ENCODE assay signal across 22 cellular contexts in genomic region chr2:173676647-173677046, GRCh38.
"Had no signal": no experiment of that assay in that cellular context is flagged by ENCODE, and none has a peak within 500 bp of the region (broad histone marks: within the 10 kb centered on the region; RNA-seq: fewer than 3 reads in every experiment).

No MANE protein-coding gene starts in this region.

- DNase-seq: activated CD4-positive, alpha-beta memory T cell treated with anti-CD3 and anti-CD28 coated beads, Interleukin-2, amount 10 ng/mL, durations not matched to agents 7 days and 5 days; activated CD4-positive, alpha-beta T cell treated with anti-CD3 and anti-CD28 coated beads, Interleukin-2, amount 10 ng/mL, durations not matched to agents 24 days and 14 days; activated effector memory CD4-positive, alpha-beta T cell treated with anti-CD3 and anti-CD28 coated beads, Interleukin-2, amount 50 U/mL, for 16 hours; activated naive CD4-positive, alpha-beta T cell treated with anti-CD3 and anti-CD28 coated beads, Interleukin-2, amount 10 ng/mL, durations not matched to agents 7 days and 5 days; activated T-cell treated with anti-CD3 and anti-CD28 coated beads, Interleukin-2, amount 50 U/mL, for 72 hours; amygdala; dermis blood vessel endothelial cell; effector memory CD4-positive, alpha-beta T cell; heart left ventricle; left cardiac atrium; spleen; stimulated activated CD4-positive, alpha-beta T cell treated with anti-CD3 and anti-CD28 coated beads, Interleukin-4, amount 100 ng/mL, for 24 hours; stimulated activated naive CD4-positive, alpha-beta T cell treated with Interleukin-2 at 50 U/mL for 16 hours; upper lobe of left lung had no signal

- H3K4me1 ChIP-seq: esophagus muscularis mucosa, heart left ventricle, spleen, upper lobe of left lung had no signal

- H3K36me3 Mint-ChIP-seq: activated naive CD4-positive, alpha-beta T cell treated with anti-CD3 and anti-CD28 coated beads, Interleukin-2, amount 10 ng/mL, durations not matched to agents 7 days and 5 days; memory B cell; natural killer cell treated with Interleukin-12 subunit alpha and Interleukin-12 subunit beta and Interleukin-15 and Interleukin-18, amount 100 ng/mL, for 72 hours had no signal

- H3K4me3 Mint-ChIP-seq: activated CD4-positive, alpha-beta memory T cell treated with anti-CD3 and anti-CD28 coated beads, Interleukin-2, amount 10 ng/mL, durations not matched to agents 7 days and 5 days; activated CD4-positive, alpha-beta T cell treated with anti-CD3 and anti-CD28 coated beads, Interleukin-2, amount 10 ng/mL, durations not matched to agents 24 days and 14 days; activated naive CD4-positive, alpha-beta T cell treated with anti-CD3 and anti-CD28 coated beads, Interleukin-2, amount 10 ng/mL, durations not matched to agents 7 days and 5 days; activated T-cell treated with anti-CD3 and anti-CD28 coated beads, Interleukin-2, amount 50 U/mL, for 72 hours; memory B cell; natural killer cell treated with Interleukin-12 subunit alpha and Interleukin-12 subunit beta and Interleukin-15 and Interleukin-18, amount 100 ng/mL, for 72 hours had no signal

- ATAC-seq: activated CD4-positive, CD25-positive, alpha-beta regulatory T cell treated with anti-CD3 and anti-CD28 coated beads, Interleukin-2, amount 50 U/mL, for 24 hours; activated T-cell treated with anti-CD3 and anti-CD28 coated beads, Interleukin-2, amount 50 U/mL, for 72 hours; heart left ventricle; left cardiac atrium; natural killer cell treated with Interleukin-12 subunit alpha and Interleukin-12 subunit beta and Interleukin-15 and Interleukin-18, amount 100 ng/mL, for 72 hours had no signal

- H3K4me3 ChIP-seq: esophagus muscularis mucosa, heart left ventricle, spleen, thoracic aorta, upper lobe of left lung had no signal

- H3K36me3 ChIP-seq: esophagus muscularis mucosa, heart left ventricle, spleen, thoracic aorta, upper lobe of left lung had no signal

- H3K27ac Mint-ChIP-seq: activated CD4-positive, alpha-beta memory T cell treated with anti-CD3 and anti-CD28 coated beads, Interleukin-2, amount 10 ng/mL, durations not matched to agents 7 days and 5 days; activated CD4-positive, alpha-beta T cell treated with anti-CD3 and anti-CD28 coated beads, Interleukin-2, amount 10 ng/mL, durations not matched to agents 24 days and 14 days; activated naive CD4-positive, alpha-beta T cell treated with anti-CD3 and anti-CD28 coated beads, Interleukin-2, amount 10 ng/mL, durations not matched to agents 7 days and 5 days; activated T-cell treated with anti-CD3 and anti-CD28 coated beads, Interleukin-2, amount 50 U/mL, for 72 hours; memory B cell; natural killer cell treated with Interleukin-12 subunit alpha and Interleukin-12 subunit beta and Interleukin-15 and Interleukin-18, amount 100 ng/mL, for 72 hours; progenitor cell of endocrine pancreas had no signal

- H3K9me3 Mint-ChIP-seq: activated naive CD4-positive, alpha-beta T cell treated with anti-CD3 and anti-CD28 coated beads, Interleukin-2, amount 10 ng/mL, durations not matched to agents 7 days and 5 days had no signal

- FAIRE-seq: islet of Langerhans had no signal

- H3K27me3 ChIP-seq: upper lobe of left lung had no signal

- H3K4me1 Mint-ChIP-seq: activated CD4-positive, alpha-beta memory T cell treated with anti-CD3 and anti-CD28 coated beads, Interleukin-2, amount 10 ng/mL, durations not matched to agents 7 days and 5 days; activated CD4-positive, alpha-beta T cell treated with anti-CD3 and anti-CD28 coated beads, Interleukin-2, amount 10 ng/mL, durations not matched to agents 24 days and 14 days; activated naive CD4-positive, alpha-beta T cell treated with anti-CD3 and anti-CD28 coated beads, Interleukin-2, amount 10 ng/mL, durations not matched to agents 7 days and 5 days had no signal

- H3K27ac ChIP-seq: esophagus muscularis mucosa, heart left ventricle, spleen, thoracic aorta, upper lobe of left lung, VCaP had no signal
